In genomic region chr2:39121523-39122063, GRCh38 we compare ENCODE assay signal across 7 cellular contexts. TPM values are rescaled to one million over a fixed set of nuclear protein-coding genes. Genes with fewer than 3 reads are reported as not detected.
A peak's percentile ranks its signal among the peaks of the same experiment; 100 is the strongest.
DNase-seq lines count a peak whose midpoint lies in the region; ATAC-seq and TF ChIP-seq lines count a peak whose summit lies in the region.

No MANE protein-coding gene starts in this region.

- H3K27me3 Mint-ChIP-seq in nephron progenitor cell (ENCODE audit: low read depth, poor library complexity) = peaks cover 3% of the 10 kb centered on the region

- H3K4me3 Mint-ChIP-seq in nephron progenitor cell = peak overlapping the region; percentile 85

- peak overlapping the region; percentile 78 for H2AFZ ChIP-seq in GM23248

- peak overlapping the region; percentile 84 for H3K9ac ChIP-seq in GM23248

- no peaks in the 10 kb centered on the region for H3K9me3 ChIP-seq in GM23248 (ENCODE audit: low read depth)

- H3K27ac Mint-ChIP-seq in nephron progenitor cell = peak overlapping the region; percentile 99

- H3K36me3 Mint-ChIP-seq in nephron progenitor cell (ENCODE audit: low read depth) = peaks cover 11% of the 10 kb centered on the region

- H3K9me2 ChIP-seq in GM23248 (ENCODE audit: insufficient read depth) = no peaks in the 10 kb centered on the region

- H3K79me2 ChIP-seq in GM23248 (ENCODE audit: insufficient read depth) = peaks cover 60% of the 10 kb centered on the region

- H3K4me3 ChIP-seq in GM23248 = peak overlapping the region; percentile 82

- no peak for ATAC-seq in HG02852 (IDR thresholded peaks at IDR 0.05; ENCODE audit: unreplicated experiment)
- ATAC-seq in GM18870 (IDR thresholded peaks at IDR 0.05; ENCODE audit: unreplicated experiment) = no peak

- H3K27me3 ChIP-seq in GM23248 (replicated peaks; ENCODE audit: insufficient read depth) = no peaks in the 10 kb centered on the region

- no peak for TF ChIP-seq CTCF in nephron progenitor cell (IDR thresholded peaks at IDR 0.05)

- no peaks in the 10 kb centered on the region for H3K9me3 Mint-ChIP-seq in nephron progenitor cell

- peak overlapping the region; percentile 94 for H3K4me2 ChIP-seq in GM23248 (ENCODE audit: unreplicated experiment)

- H3F3A ChIP-seq in GM23248 (ENCODE audit: insufficient read depth) = peaks cover 41% of the 10 kb centered on the region

- H3K36me3 ChIP-seq in GM23248 (ENCODE audit: low read depth) = no peaks in the 10 kb centered on the region

- no peaks in the 10 kb centered on the region for H4K20me1 ChIP-seq in GM23248 (ENCODE audit: insufficient read depth)

- WGBS in GM23248 (ENCODE audit: low coverage in 1 of 2, low lambda C conversion rate in 2 of 2, missing lambda C conversion rate in 2 of 2), 2 experiments = 26 to 27% methylated on average over 7 of the region's 7 CpGs

- H3K4me1 Mint-ChIP-seq in nephron progenitor cell = peaks cover 65% of the 10 kb centered on the region

- peaks cover 21% of the 10 kb centered on the region for H3K4me1 ChIP-seq in GM23248 (ENCODE audit: insufficient read depth)

- DNase-seq in GM23248 (peak; percentile 28), NCI-H748 treated with DMSO at 0.1 percent for 48 hours (lab: John Stamatoyannopoulos, UW) (peak; percentile 48), nephron progenitor cell (no peak), NOMO-1 (lab: John Stamatoyannopoulos, UW; ENCODE audit: unreplicated experiment in 2 of 2) (no peak)

- in situ Hi-C loops in GM23248 (cut with MboI) = loop anchor here (10.0 kb wide), 1 partner anchor 103 kb away; no protein-coding TSS in a partner anchor

- H3K27ac ChIP-seq in GM23248 (peak overlapping the region; percentile 78), cingulate gyrus (ENCODE audit: low read depth, low read length) (peak overlapping the region; percentile 99)

RNA-seq across cellular contexts. Expression of gene SOS1, which starts 0.7 kb away (rescaled TPM):
- 8.6 and 22.0 TPM in 2 replicates for total RNA-seq in GM23248 (2014; rRNA removed; shearing (Covaris generic))
- polyA plus RNA-seq in GM23248 (2016; fragmentation: Nextera tagmentation; extraction: Ambion mirVana) = 3.8 and 5.0 TPM in 2 replicates

Comparison
In these comparisons a context has a peak if more than half of its experiments do, and no peak if none do; other contexts are left out.
1. DNase-seq: peak in GM23248 (single experiment) and NCI-H748 treated with DMSO at 0.1 percent for 48 hours (single experiment); none in nephron progenitor cell (single experiment) and NOMO-1 (0 of 2).